ENCODE assay signal across 25 cellular contexts in the genomic region with DNA sequence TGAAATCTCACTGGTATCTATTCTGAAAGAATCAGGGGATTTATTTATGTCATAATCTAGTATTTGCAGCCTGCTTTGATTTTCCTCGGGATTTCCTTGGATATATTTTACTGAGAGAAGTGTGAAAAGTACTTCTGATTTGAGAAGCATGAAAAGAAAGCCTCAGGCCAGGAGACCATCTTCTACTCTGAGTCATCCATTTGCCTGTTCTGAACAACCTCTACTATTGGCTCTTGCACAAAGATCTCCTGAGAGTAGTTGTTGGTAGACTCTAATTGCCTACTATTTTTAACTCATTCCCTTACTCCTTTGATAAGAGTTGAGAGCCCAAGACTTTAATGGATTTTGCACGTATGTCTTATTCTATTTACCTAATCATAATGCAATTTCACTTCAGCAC.
DNase-seq lines count a peak whose midpoint lies in the region; ATAC-seq and TF ChIP-seq lines count a peak whose summit lies in the region.
"Had no signal": no experiment of that assay in that cellular context is flagged by ENCODE, and none has a peak within 500 bp of the region (broad histone marks: within the 10 kb centered on the region; RNA-seq: fewer than 3 reads in every experiment).

No MANE protein-coding gene starts in this region.

- no peaks in the 10 kb centered on the region for H3K9me3 ChIP-seq in mucosa of descending colon
- H3K9me3 ChIP-seq: gastrocnemius medialis, lower lobe of right lung, psoas muscle had no signal

- ATAC-seq in mucosa of descending colon = no peak
- ATAC-seq: effector memory CD8-positive, alpha-beta T cell; gastrocnemius medialis; lower lobe of right lung; Panc1; psoas muscle; stimulated activated effector memory CD8-positive, alpha-beta T cell treated with anti-CD3 and anti-CD28 coated beads, Interleukin-12 subunit alpha, Interleukin-12 subunit beta, amount 100 ng/mL, for 72 hours had no signal

- intact Hi-C loops in mucosa of descending colon (cut with DNase I, micrococcal nuclease) = no loop called here

- POLR2A ChIA-PET in HEK293T (lab: Yijun Ruan, JAX) = no interaction called here

- no peak for TF ChIP-seq CTCF in fibroblast of mammary gland (conservative IDR thresholded peaks at IDR 0.05; ENCODE audit: control insufficient read depth, insufficient read depth, low read depth, low read length)
- no peak for TF ChIP-seq CTCF in mucosa of descending colon (IDR thresholded peaks at IDR 0.05)

- CTCF ChIA-PET in HEK293T (lab: Yijun Ruan, JAX) = no interaction called here

- no peaks in the 10 kb centered on the region for H3K4me1 ChIP-seq in mucosa of descending colon (ENCODE audit: low read depth)
- H3K4me1 ChIP-seq: gastrocnemius medialis, lower lobe of right lung, psoas muscle had no signal

- H3K4me3 ChIP-seq in fibroblast of mammary gland (ENCODE audit: control insufficient read depth, low read depth, low read length) (no peak overlapping the region), mucosa of descending colon (no peak overlapping the region)
- H3K4me3 ChIP-seq: gastrocnemius medialis, lower lobe of right lung, psoas muscle had no signal

- H3K36me3 ChIP-seq in mucosa of descending colon (ENCODE audit: low read depth) = no peaks in the 10 kb centered on the region
- H3K36me3 ChIP-seq: gastrocnemius medialis, lower lobe of right lung had no signal

- in situ Hi-C loops in SK-MEL-5 (cut with HindIII; ENCODE audit: low pct_unique_long_range_greater_than_20kb, low sequenced_read_pairs) = no loop called here

- DNase-seq in HEK293T (ENCODE audit: extremely low spot score) = peak; percentile 6
- DNase-seq in SK-MEL-5 (ENCODE audit: low read depth, low spot score) = peak; percentile 5
- peak; percentile 1 for DNase-seq in fibroblast of mammary gland (ENCODE audit: low read depth)
- DNase-seq in renal cortical epithelial cell (ENCODE audit: low read depth) = peak; percentile 48
- DNase-seq in GOT3 (lab: John Stamatoyannopoulos, UW) = no peak
- DNase-seq in mucosa of descending colon = no peak
- DNase-seq in NCI-H2029 (lab: John Stamatoyannopoulos, UW) = no peak
- DNase-seq in SIG-M5 treated with dmso at 0.1 percent for 504 hours (lab: John Stamatoyannopoulos, UW; ENCODE audit: unreplicated experiment) = no peak
- DNase-seq: activated CD4-positive, alpha-beta T cell treated with anti-CD3 and anti-CD28 coated beads, Interleukin-2, amount 10 ng/mL, durations not matched to agents 7 days and 5 days; anterior cingulate cortex; central memory CD4-positive, alpha-beta T cell; effector memory CD8-positive, alpha-beta T cell; gastrocnemius medialis; HCEC 1CT; lower lobe of right lung; NCI-H1048; NCI-H1694 treated with DMSO at 0.1 percent for 48 hours; NCI-H69; psoas muscle; SHP77; SW 1271; T-helper 9 cell; trophoblast cell had no signal

TF ChIP-seq in HEK293T, 16 proteins besides CTCF, POLR2A, EP300 and RAD21:
- TF ChIP-seq ZNF384 (IDR thresholded peaks at IDR 0.05) (no peak), CTBP1 (IDR thresholded peaks at IDR 0.05; ENCODE audit: borderline replicate concordance) (no peak), NFRKB (IDR thresholded peaks at IDR 0.05) (no peak), SUZ12 (IDR thresholded peaks at IDR 0.05) (no peak), TARDBP (IDR thresholded peaks at IDR 0.05) (no peak), L3MBTL2 (conservative IDR thresholded peaks at IDR 0.05) (no peak), HDGF (IDR thresholded peaks at IDR 0.05; ENCODE audit: borderline replicate concordance) (no peak), ELF4 (IDR thresholded peaks at IDR 0.05) (no peak), FOXK2 (IDR thresholded peaks at IDR 0.05) (no peak), FOXA1 (IDR thresholded peaks at IDR 0.05) (no peak), BHLHE40 (IDR thresholded peaks at IDR 0.05; ENCODE audit: borderline replicate concordance) (no peak), ARNT (IDR thresholded peaks at IDR 0.05) (no peak), LEF1 (IDR thresholded peaks at IDR 0.05; ENCODE audit: borderline replicate concordance) (no peak), FOXM1 (IDR thresholded peaks at IDR 0.05; ENCODE audit: borderline replicate concordance) (no peak), SP1 (IDR thresholded peaks at IDR 0.05) (no peak)
- TF ChIP-seq, protein P1, sequence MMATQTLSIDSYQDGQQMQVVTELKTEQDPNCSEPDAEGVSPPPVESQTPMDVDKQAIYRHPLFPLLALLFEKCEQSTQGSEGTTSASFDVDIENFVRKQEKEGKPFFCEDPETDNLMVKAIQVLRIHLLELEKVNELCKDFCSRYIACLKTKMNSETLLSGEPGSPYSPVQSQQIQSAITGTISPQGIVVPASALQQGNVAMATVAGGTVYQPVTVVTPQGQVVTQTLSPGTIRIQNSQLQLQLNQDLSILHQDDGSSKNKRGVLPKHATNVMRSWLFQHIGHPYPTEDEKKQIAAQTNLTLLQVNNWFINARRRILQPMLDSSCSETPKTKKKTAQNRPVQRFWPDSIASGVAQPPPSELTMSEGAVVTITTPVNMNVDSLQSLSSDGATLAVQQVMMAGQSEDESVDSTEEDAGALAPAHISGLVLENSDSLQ (IDR thresholded peaks at IDR 0.05) = no peak

Comparison
In these comparisons a context has a peak if more than half of its experiments do, and no peak if none do; other contexts are left out.
1. DNase-seq: peak in HEK293T (single experiment), SK-MEL-5 (single experiment), fibroblast of mammary gland (single experiment) and renal cortical epithelial cell (single experiment); none in GOT3 (single experiment), mucosa of descending colon (0 of 3), NCI-H2029 (single experiment) and SIG-M5 treated with dmso at 0.1 percent for 504 hours (single experiment).